8 cellular contexts compared by ENCODE assay signal in the genomic region with DNA sequence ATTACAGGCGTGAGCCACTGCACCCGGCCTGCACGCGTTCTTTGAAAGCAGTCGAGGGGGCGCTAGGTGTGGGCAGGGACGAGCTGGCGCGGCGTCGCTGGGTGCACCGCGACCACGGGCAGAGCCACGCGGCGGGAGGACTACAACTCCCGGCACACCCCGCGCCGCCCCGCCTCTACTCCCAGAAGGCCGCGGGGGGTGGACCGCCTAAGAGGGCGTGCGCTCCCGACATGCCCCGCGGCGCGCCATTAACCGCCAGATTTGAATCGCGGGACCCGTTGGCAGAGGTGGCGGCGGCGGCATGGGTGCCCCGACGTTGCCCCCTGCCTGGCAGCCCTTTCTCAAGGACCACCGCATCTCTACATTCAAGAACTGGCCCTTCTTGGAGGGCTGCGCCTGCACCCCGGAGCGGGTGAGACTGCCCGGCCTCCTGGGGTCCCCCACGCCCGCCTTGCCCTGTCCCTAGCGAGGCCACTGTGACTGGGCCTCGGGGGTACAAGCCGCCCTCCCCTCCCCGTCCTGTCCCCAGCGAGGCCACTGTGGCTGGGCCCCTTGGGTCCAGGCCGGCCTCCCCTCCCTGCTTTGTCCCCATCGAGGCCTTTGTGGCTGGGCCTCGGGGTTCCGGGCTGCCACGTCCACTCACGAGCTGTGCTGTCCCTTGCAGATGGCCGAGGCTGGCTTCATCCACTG. TPM values are rescaled to one million over a fixed set of nuclear protein-coding genes. Genes with fewer than 3 reads are reported as not detected.
DNase-seq lines count a peak whose midpoint lies in the region; ATAC-seq and TF ChIP-seq lines count a peak whose summit lies in the region.

A gene (plus strand): TSS at position 238 of the 690 bp plus-strand sequence. CDS start 64 bp downstream, at position 302.

- TF ChIP-seq POLR2A in transverse colon (IDR thresholded peaks at IDR 0.05): no peak

- peak within 1 kb of the TSS in 3 of 4 donors; percentile 38 to 63 (median 62) for H3K4me3 ChIP-seq in transverse colon

- peak within 1 kb of the TSS in 1 of 4 donors; percentile 51 for H3K27ac ChIP-seq in transverse colon

- H3K4me1 Mint-ChIP-seq in activated naive CD8-positive, alpha-beta T cell treated with anti-CD3 and anti-CD28 coated beads for 36 hours: peaks cover 2% of the 10 kb centered on the region

- H3K4me1 ChIP-seq in transverse colon: peaks cover 0 to 18% (median 10%) of the 10 kb centered on the region in 4 donors

- 0% methylated on average over 3 to 32 of the region's 60 CpGs for WGBS in transverse colon (ENCODE audit: low coverage in 1 of 2), 2 donors

- peak; percentile 74 for ATAC-seq in HG02623 (IDR thresholded peaks at IDR 0.05; ENCODE audit: unreplicated experiment)

- H3K9me3 Mint-ChIP-seq in activated naive CD8-positive, alpha-beta T cell treated with anti-CD3 and anti-CD28 coated beads for 36 hours: no peaks in the 10 kb centered on the region

- intact Hi-C loops in cardiac septum (cut with DNase I): loop anchor here (1.0 kb wide), 1 partner anchor 40 kb away; no protein-coding TSS in a partner anchor
- intact Hi-C loops in transverse colon (cut with DNase I; ENCODE audit: low total_unique reads): no loop called here

- no peaks in the 10 kb centered on the region for H3K36me3 ChIP-seq in transverse colon

- H3K27ac Mint-ChIP-seq in activated naive CD8-positive, alpha-beta T cell treated with anti-CD3 and anti-CD28 coated beads for 36 hours: peak within 1 kb of the TSS; percentile 84

- no peaks in the 10 kb centered on the region for H3K9me3 ChIP-seq in transverse colon

- no peak for TF ChIP-seq EP300 in transverse colon (IDR thresholded peaks at IDR 0.05; ENCODE audit: low read depth)

- H3K27me3 Mint-ChIP-seq in activated naive CD8-positive, alpha-beta T cell treated with anti-CD3 and anti-CD28 coated beads for 36 hours: no peaks in the 10 kb centered on the region

- TF ChIP-seq CTCF in transverse colon (IDR thresholded peaks at IDR 0.05): no peak

- in situ Hi-C loops in transverse colon (cut with MboI; ENCODE audit: low pct_ligation_motif_present in 1 of 4, low pct_unique_long_range_greater_than_20kb in 1 of 4, low sequenced_read_pairs in 3 of 4): no loop called here

- H3K27me3 ChIP-seq in transverse colon: no peaks in the 10 kb centered on the region

- peak; percentile 66 for DNase-seq in GF-D8 (lab: John Stamatoyannopoulos, UW)
- peak; percentile 43 for DNase-seq in NCI-H1436 treated with DMSO at 0.1 percent for 48 hours (lab: John Stamatoyannopoulos, UW)
- DNase-seq in SW 1271 (lab: John Stamatoyannopoulos, UW): peak; percentile 52 to 83
- peak; percentile 95 for DNase-seq in activated naive CD8-positive, alpha-beta T cell treated with anti-CD3 and anti-CD28 coated beads for 36 hours
- peak; percentile 94 for DNase-seq in cardiac septum (ENCODE audit: low spot score)
- peak; percentile 75 for DNase-seq in pons (ENCODE audit: low spot score)
- peak; percentile 92 for DNase-seq in transverse colon

- H3K4me3 Mint-ChIP-seq in activated naive CD8-positive, alpha-beta T cell treated with anti-CD3 and anti-CD28 coated beads for 36 hours: peak within 1 kb of the TSS; percentile 95

- peaks cover 24% of the 10 kb centered on the region for H3K36me3 Mint-ChIP-seq in activated naive CD8-positive, alpha-beta T cell treated with anti-CD3 and anti-CD28 coated beads for 36 hours

RNA-seq across cellular contexts. Expression of the gene that starts here (rescaled TPM):
- total RNA-seq in activated naive CD8-positive, alpha-beta T cell treated with anti-CD3 and anti-CD28 coated beads for 36 hours: 100 to 1,000 TPM in 1 of 2 experiments, 10 to 100 TPM in 1; 92.4 to 102 TPM
- 0.38 TPM for total RNA-seq in cardiac septum
- 1 to 10 TPM; 1.2 to 7.9 (median 3.6) TPM for total RNA-seq in transverse colon

Comparison
In these comparisons a context has a peak if more than half of its experiments do, and no peak if none do; other contexts are left out.
1. RNA of the gene that starts here (total RNA-seq): 92.4 to 102 TPM in activated naive CD8-positive, alpha-beta T cell treated with anti-CD3 and anti-CD28 coated beads for 36 hours; 1.2 to 7.9 TPM in transverse colon and 0.38 TPM in cardiac septum (single experiment); every median in the first group is over 10 times any median in the second.
2. Peak in DNase-seq in cardiac septum; RNA of the gene not detected or under 1 TPM.
3. DNase-seq: peak in every context shown above with its lines; median percentile 95 in activated naive CD8-positive, alpha-beta T cell treated with anti-CD3 and anti-CD28 coated beads for 36 hours; 94 in cardiac septum; 92 in transverse colon; 75 in pons; 68 in SW 1271; 66 in GF-D8; 43 in NCI-H1436 treated with DMSO at 0.1 percent for 48 hours.